ENCODE assay signal across 31 cellular contexts in the genomic region with DNA sequence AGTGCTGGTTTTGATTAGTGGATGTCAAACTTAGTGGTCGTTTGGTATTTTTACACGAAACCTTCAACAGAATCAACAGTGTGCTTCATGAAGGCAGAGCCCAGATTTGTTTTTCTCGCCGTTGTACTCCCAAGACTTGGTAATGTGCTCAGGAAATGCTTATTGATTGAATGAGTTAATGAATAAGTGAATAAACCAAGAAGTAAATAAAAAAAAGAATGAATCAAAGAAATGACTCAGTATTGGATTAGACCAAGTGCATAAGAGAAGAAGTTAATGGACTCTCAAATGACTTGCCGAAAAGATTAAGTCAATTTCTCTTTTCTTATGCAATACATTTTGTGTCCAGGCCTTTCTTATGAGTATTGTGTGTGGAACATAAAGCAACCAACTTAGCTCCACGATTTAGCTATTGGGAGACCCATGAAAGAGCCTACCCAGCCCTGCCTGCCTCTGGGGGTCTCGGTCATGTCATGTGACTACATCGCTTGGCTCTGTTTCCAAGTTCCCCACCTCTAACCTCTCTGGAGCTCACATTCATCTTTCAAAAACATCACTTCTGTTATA.
"Had no signal": no experiment of that assay in that cellular context is flagged by ENCODE, and none has a peak within 500 bp of the region (broad histone marks: within the 10 kb centered on the region; RNA-seq: fewer than 3 reads in every experiment).

No MANE protein-coding gene starts in this region.

- DNase-seq: colonic mucosa; effector CD8-positive, alpha-beta T cell; endodermal cell; foreskin fibroblast; gastrocnemius medialis; head of caudate nucleus; left cardiac atrium; left lung; mesenchymal stem cell; mucosa of descending colon; naive B cell; pancreas; right cardiac atrium; stimulated activated CD4-positive, alpha-beta T cell treated with anti-CD3 and anti-CD28 coated beads, Interleukin-15, amount 100 ng/mL, for 24 hours; stimulated activated CD4-positive, alpha-beta T cell treated with anti-CD3 and anti-CD28 coated beads, Interleukin-2, amount 100 ng/mL, for 48 hours; stimulated activated naive B cell treated with anti-CD40 and anti-IgM and Interleukin-4, amounts not matched to agents 10 μg/mL and 1 μg/mL and 100 μg/mL, for 72 hours; upper lobe of left lung had no signal

- H3K9me3 ChIP-seq: colonic mucosa, gastrocnemius medialis, left lung, mucosa of descending colon, neutrophil, pancreas, prostate gland, thoracic aorta, tibial nerve, upper lobe of left lung had no signal

- ATAC-seq: esophagus mucosa; gastrocnemius medialis; left cardiac atrium; left lung; mucosa of descending colon; natural killer cell treated with Interleukin-12 subunit alpha and Interleukin-12 subunit beta and Interleukin-15 and Interleukin-18, amount 100 ng/mL, for 72 hours; right cardiac atrium; stimulated activated naive B cell treated with anti-CD40 and anti-IgM and Interleukin-4, amounts not matched to agents 10 μg/mL and 1 μg/mL and 100 μg/mL, for 72 hours had no signal

- H3K27ac ChIP-seq: colonic mucosa, epithelial cell of prostate, gastrocnemius medialis, left lung, neutrophil, pancreas, prostate gland, skin epidermis, thoracic aorta, tibial nerve, upper lobe of left lung had no signal

- H3K27me3 ChIP-seq: colonic mucosa, gastrocnemius medialis, left lung, neutrophil, pancreas, tibial nerve, upper lobe of left lung had no signal

- H3K4me3 ChIP-seq: colonic mucosa, gastrocnemius medialis, left lung, mucosa of descending colon, pancreas, prostate gland, skin epidermis, thoracic aorta, tibial nerve, upper lobe of left lung had no signal

- H3K27me3 Mint-ChIP-seq: dendritic cell treated with granulocyte-macrophage colony-stimulating factor and Interleukin-4, amounts not matched to agents 40 ng/mL and 50 ng/mL, for 4 days; naive B cell; stimulated activated naive B cell treated with anti-CD40 and anti-IgM and Interleukin-4, amounts not matched to agents 10 μg/mL and 1 μg/mL and 100 μg/mL, for 72 hours; stimulated activated naive CD8-positive, alpha-beta T cell treated with anti-CD3 and anti-CD28 coated beads, Interleukin-15, Interleukin-2, amounts not matched to agents 100 ng/mL and 50 ng/mL, for 24 hours had no signal

- H3K4me3 Mint-ChIP-seq: dendritic cell treated with granulocyte-macrophage colony-stimulating factor and Interleukin-4, amounts not matched to agents 40 ng/mL and 50 ng/mL, for 4 days; endodermal cell; mesothelial cell of epicardium; naive B cell; natural killer cell treated with Interleukin-12 subunit alpha and Interleukin-12 subunit beta and Interleukin-15 and Interleukin-18, amount 100 ng/mL, for 72 hours; neural crest cell; stimulated activated naive B cell treated with anti-CD40 and anti-IgM and Interleukin-4, amounts not matched to agents 10 μg/mL and 1 μg/mL and 100 μg/mL, for 72 hours; stimulated activated naive CD8-positive, alpha-beta T cell treated with anti-CD3 and anti-CD28 coated beads, Interleukin-15, Interleukin-2, amounts not matched to agents 100 ng/mL and 50 ng/mL, for 24 hours had no signal

- H3K9me3 Mint-ChIP-seq: endodermal cell; natural killer cell treated with Interleukin-12 subunit alpha and Interleukin-12 subunit beta and Interleukin-15 and Interleukin-18, amount 100 ng/mL, for 72 hours; neural crest cell; stimulated activated naive CD8-positive, alpha-beta T cell treated with anti-CD3 and anti-CD28 coated beads, Interleukin-15, Interleukin-2, amounts not matched to agents 100 ng/mL and 50 ng/mL, for 24 hours had no signal

- H3K36me3 ChIP-seq: colonic mucosa, gastrocnemius medialis, left lung, neutrophil, pancreas, prostate gland, thoracic aorta, upper lobe of left lung had no signal

- H3K4me1 ChIP-seq: colonic mucosa, gastrocnemius medialis, left lung, pancreas, prostate gland, tibial nerve, upper lobe of left lung had no signal

- H3K36me3 Mint-ChIP-seq: natural killer cell treated with Interleukin-12 subunit alpha and Interleukin-12 subunit beta and Interleukin-15 and Interleukin-18, amount 100 ng/mL, for 72 hours had no signal

- H3K4me1 Mint-ChIP-seq: neural crest cell had no signal

- FAIRE-seq: keratinocyte, pancreas, urothelium cell line had no signal

- H3K27ac Mint-ChIP-seq: dendritic cell treated with granulocyte-macrophage colony-stimulating factor and Interleukin-4, amounts not matched to agents 40 ng/mL and 50 ng/mL, for 4 days; endodermal cell; mesothelial cell of epicardium; natural killer cell treated with Interleukin-12 subunit alpha and Interleukin-12 subunit beta and Interleukin-15 and Interleukin-18, amount 100 ng/mL, for 72 hours; stimulated activated naive B cell treated with anti-CD40 and anti-IgM and Interleukin-4, amounts not matched to agents 10 μg/mL and 1 μg/mL and 100 μg/mL, for 72 hours; stimulated activated naive CD8-positive, alpha-beta T cell treated with anti-CD3 and anti-CD28 coated beads, Interleukin-15, Interleukin-2, amounts not matched to agents 100 ng/mL and 50 ng/mL, for 24 hours had no signal
